9 cellular contexts compared by ENCODE assay signal in genomic region chr10:4033341-4033896, GRCh38.
DNase-seq lines count a peak whose midpoint lies in the region; ATAC-seq and FAIRE-seq lines count a peak whose summit lies in the region.
"Had no signal": no experiment of that assay in that cellular context is flagged by ENCODE, and none has a peak within 500 bp of the region (broad histone marks: within the 10 kb centered on the region; RNA-seq: fewer than 3 reads in every experiment).

No MANE protein-coding gene starts in this region.

- peak overlapping the region; percentile 9 to 86 (median 70) for H3K27ac Mint-ChIP-seq in CD8-positive, alpha-beta memory T cell

- peak; percentile 85 for ATAC-seq in HG02981 (IDR thresholded peaks at IDR 0.05; ENCODE audit: unreplicated experiment)

- DNase-seq in CD8-positive, alpha-beta memory T cell = no peak
- DNase-seq in GM19240 (ENCODE audit: insufficient read length, low spot score) = peak; percentile 48
- DNase-seq in activated T-cell treated with anti-CD3 and anti-CD28 coated beads, Interleukin-2, amount 50 U/mL, for 48 hours = peak; percentile 58 to 60
- no peak for DNase-seq in kidney tubule cell (ENCODE audit: low spot score)
- DNase-seq in frontal cortex (ENCODE audit: low spot score in 2 of 2) = no peak
- no peak for DNase-seq in caudate nucleus (lab: John Stamatoyannopoulos, UW)
- no peak for DNase-seq in UCSD-AML1 (lab: John Stamatoyannopoulos, UW; ENCODE audit: unreplicated experiment)

- H3K27ac ChIP-seq in CD8-positive, alpha-beta memory T cell (ENCODE audit: low read depth, low read length) = no peak overlapping the region
- H3K27ac ChIP-seq in caudate nucleus (ENCODE audit: low read depth, low read length) = no peak overlapping the region

- H3K36me3 ChIP-seq in CD8-positive, alpha-beta memory T cell (ENCODE audit: insufficient read depth, low read length) = no peaks in the 10 kb centered on the region

- CTCF ChIA-PET in CD8-positive, alpha-beta memory T cell (lab: Charles Lee) = interaction anchor here (0.6 kb wide), 1 partner anchor 51 kb away, joined by 3 read pairs; no protein-coding TSS in a partner anchor

- peaks cover 11% of the 10 kb centered on the region for H3K4me1 ChIP-seq in CD8-positive, alpha-beta memory T cell (ENCODE audit: insufficient read depth, low read length)

- H3K4me3 ChIP-seq in CD8-positive, alpha-beta memory T cell (ENCODE audit: low read length) = no peak overlapping the region

- no peaks in the 10 kb centered on the region for H3K27me3 ChIP-seq in CD8-positive, alpha-beta memory T cell (ENCODE audit: insufficient read depth, low read length, poor library complexity, severe bottlenecking)

- H3K4me1 Mint-ChIP-seq in CD8-positive, alpha-beta memory T cell = peaks cover 27 to 34% (median 31%) of the 10 kb centered on the region in 3 donors

- FAIRE-seq in frontal cortex (lab: Jason Lieb, UNC) = no peak

- H3K27me3 Mint-ChIP-seq in CD8-positive, alpha-beta memory T cell = no peaks in the 10 kb centered on the region
- H3K27me3 Mint-ChIP-seq: activated naive CD4-positive, alpha-beta T cell treated with anti-CD3 and anti-CD28 coated beads, Interleukin-2, amount 50 U/mL, for 24 hours had no signal

- H3K4me3 Mint-ChIP-seq in CD8-positive, alpha-beta memory T cell = peak overlapping the region; percentile 2 to 66 (median 32)
- H3K4me3 Mint-ChIP-seq: activated naive CD4-positive, alpha-beta T cell treated with anti-CD3 and anti-CD28 coated beads, Interleukin-2, amount 50 U/mL, for 24 hours had no signal

- no peaks in the 10 kb centered on the region for H3K9me3 ChIP-seq in CD8-positive, alpha-beta memory T cell (ENCODE audit: low read length)

- H3K9me3 Mint-ChIP-seq in CD8-positive, alpha-beta memory T cell = no peaks in the 10 kb centered on the region
- H3K9me3 Mint-ChIP-seq: activated naive CD4-positive, alpha-beta T cell treated with anti-CD3 and anti-CD28 coated beads, Interleukin-2, amount 50 U/mL, for 24 hours had no signal

- POLR2A ChIA-PET in CD8-positive, alpha-beta memory T cell (lab: Charles Lee) = no interaction called here

- no peaks in the 10 kb centered on the region for H3K36me3 Mint-ChIP-seq in CD8-positive, alpha-beta memory T cell
- H3K36me3 Mint-ChIP-seq: activated naive CD4-positive, alpha-beta T cell treated with anti-CD3 and anti-CD28 coated beads, Interleukin-2, amount 50 U/mL, for 24 hours had no signal

Comparison
In these comparisons a context has a peak if more than half of its experiments do, and no peak if none do; other contexts are left out.
1. DNase-seq: peak in GM19240 (single experiment) and activated T-cell treated with anti-CD3 and anti-CD28 coated beads, Interleukin-2, amount 50 U/mL, for 48 hours (2 of 2); none in CD8-positive, alpha-beta memory T cell (0 of 5), kidney tubule cell (single experiment), frontal cortex (0 of 2), caudate nucleus (0 of 61) and UCSD-AML1 (single experiment).